Comparison of ENCODE assay signal across 15 cellular contexts in the genomic region with DNA sequence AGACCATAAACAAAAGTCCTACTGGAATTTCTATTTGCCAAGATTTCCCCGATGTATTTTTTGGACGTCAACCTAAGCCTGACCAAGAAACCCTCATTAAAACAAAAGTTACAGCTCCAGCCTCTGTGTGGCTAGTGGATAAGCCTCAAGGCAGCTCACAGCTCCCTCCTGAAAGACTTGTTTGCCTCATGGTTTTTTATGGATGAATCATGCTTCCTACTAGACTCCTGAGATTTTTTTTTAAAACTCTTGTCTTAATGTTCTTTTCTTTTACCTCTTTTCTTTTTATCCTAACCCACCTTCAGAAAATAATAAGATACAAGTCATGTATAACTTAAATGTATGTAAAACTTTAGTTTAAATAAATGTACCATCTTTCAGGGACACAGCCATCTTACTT. TPM values are rescaled to one million over a fixed set of nuclear protein-coding genes. Genes with fewer than 3 reads are reported as not detected.
DNase-seq lines count a peak whose midpoint lies in the region; ATAC-seq and TF ChIP-seq lines count a peak whose summit lies in the region.
"Had no signal": no experiment of that assay in that cellular context is flagged by ENCODE, and none has a peak within 500 bp of the region (broad histone marks: within the 10 kb centered on the region; RNA-seq: fewer than 3 reads in every experiment).

No MANE protein-coding gene starts in this region.

- TF ChIP-seq CTCF in HFFc6 (IDR thresholded peaks at IDR 0.05) (no peak), astrocyte of the spinal cord (IDR thresholded peaks at IDR 0.05; ENCODE audit: low read depth, low read length) (no peak), vagina (IDR thresholded peaks at IDR 0.05) (no peak)

- no peaks in the 10 kb centered on the region for H3K36me3 Mint-ChIP-seq in HFFc6 (ENCODE audit: low read depth)
- H3K36me3 Mint-ChIP-seq in activated T-helper 17 cell treated with anti-CD3 and anti-CD28 coated beads, Interleukin-2, amount 50 U/mL, for 72 hours (ENCODE audit: low read depth) = no peaks in the 10 kb centered on the region
- H3K36me3 Mint-ChIP-seq: naive B cell had no signal

- DNase-seq in HFFc6 (peak; percentile 89), astrocyte of the spinal cord (ENCODE audit: low read depth, low spot score) (peak; percentile 88), hepatic stellate cell (ENCODE audit: low spot score) (peak; percentile 68), vagina (ENCODE audit: extremely low spot score in 2 of 2) (no peak), Karpas-422 (no peak)
- no peak for DNase-seq in stimulated activated CD4-positive, alpha-beta T cell treated with anti-CD3 and anti-CD28 coated beads, Interleukin-1b, Interleukin-23, amount 100 ng/mL, for 48 hours
- DNase-seq: activated B cell treated with CpG ODN at 0.5 μM for 24 hours; dorsolateral prefrontal cortex; GDM1; naive B cell; stimulated activated naive CD8-positive, alpha-beta T cell treated with anti-CD3 and anti-CD28 coated beads, Interleukin-15, Interleukin-2, amounts not matched to agents 100 U/mL and 50 U/mL, for 24 hours had no signal

- H3K36me3 ChIP-seq in vagina = no peaks in the 10 kb centered on the region
- no peaks in the 10 kb centered on the region for H3K36me3 ChIP-seq in Karpas-422 (ENCODE audit: insufficient read depth, low read length)

- in situ Hi-C loops in astrocyte of the spinal cord (cut with HindIII; ENCODE audit: low sequenced_read_pairs) = no loop called here

- H3K27ac ChIP-seq in vagina (peak overlapping the region; percentile 62), Karpas-422 (ENCODE audit: low read length) (no peak overlapping the region)
- H3K27ac ChIP-seq: dorsolateral prefrontal cortex had no signal

- no peaks in the 10 kb centered on the region for H3K79me2 ChIP-seq in Karpas-422 (ENCODE audit: low read length)

- peaks cover 55% of the 10 kb centered on the region for H3K4me1 Mint-ChIP-seq in HFFc6 (ENCODE audit: low read depth)
- H3K4me1 Mint-ChIP-seq in activated T-helper 17 cell treated with anti-CD3 and anti-CD28 coated beads, Interleukin-2, amount 50 U/mL, for 72 hours = no peaks in the 10 kb centered on the region
- H3K4me1 Mint-ChIP-seq: activated B cell treated with CpG ODN at 0.5 μM for 24 hours, naive B cell had no signal

- no peak overlapping the region for H3K4me2 ChIP-seq in Karpas-422 (ENCODE audit: low read depth, low read length, poor library complexity, severe bottlenecking)

- H3K27me3 ChIP-seq in vagina = no peaks in the 10 kb centered on the region
- H3K27me3 ChIP-seq in Karpas-422 (ENCODE audit: low read length) = no peaks in the 10 kb centered on the region
- H3K27me3 ChIP-seq: dorsolateral prefrontal cortex had no signal

- no peak overlapping the region for H3K4me3 ChIP-seq in astrocyte of the spinal cord (ENCODE audit: low read depth, low read length)
- no peak overlapping the region for H3K4me3 ChIP-seq in vagina
- H3K4me3 ChIP-seq in Karpas-422 (ENCODE audit: low read length) = no peak overlapping the region
- H3K4me3 ChIP-seq: dorsolateral prefrontal cortex had no signal

- peaks cover 36% of the 10 kb centered on the region for H3K4me1 ChIP-seq in vagina
- H3K4me1 ChIP-seq in Karpas-422 (ENCODE audit: low read length) = no peaks in the 10 kb centered on the region

- TF ChIP-seq POLR2A in vagina (IDR thresholded peaks at IDR 0.05) = no peak

- H3K27me3 Mint-ChIP-seq in HFFc6 (ENCODE audit: insufficient read depth) = no peaks in the 10 kb centered on the region
- H3K27me3 Mint-ChIP-seq in activated T-helper 17 cell treated with anti-CD3 and anti-CD28 coated beads, Interleukin-2, amount 50 U/mL, for 72 hours = peaks cover 4% of the 10 kb centered on the region
- H3K27me3 Mint-ChIP-seq: naive B cell had no signal

- H3K9me3 Mint-ChIP-seq in HFFc6 = peaks cover 3% of the 10 kb centered on the region; the same call in 1 of the 2 replicates
- no peaks in the 10 kb centered on the region for H3K9me3 Mint-ChIP-seq in activated T-helper 17 cell treated with anti-CD3 and anti-CD28 coated beads, Interleukin-2, amount 50 U/mL, for 72 hours
- H3K9me3 Mint-ChIP-seq: activated B cell treated with CpG ODN at 0.5 μM for 24 hours; activated T-helper 2 cell treated with anti-CD3 and anti-CD28 coated beads, Interferon-gamma antibody, Interleukin-2, Interleukin-4, amounts not matched to agents 10 μg/mL and 5 μg/mL and 100 μg/mL, durations not matched to agents 14 hours and 24 hours and 36 hours had no signal

- no peak overlapping the region for H2AFZ ChIP-seq in Karpas-422 (ENCODE audit: low read length)

- peak overlapping the region; percentile 97 for H3K27ac Mint-ChIP-seq in HFFc6
- H3K27ac Mint-ChIP-seq in activated T-helper 17 cell treated with anti-CD3 and anti-CD28 coated beads, Interleukin-2, amount 50 U/mL, for 72 hours = no peak overlapping the region
- H3K27ac Mint-ChIP-seq: activated B cell treated with CpG ODN at 0.5 μM for 24 hours; activated T-helper 2 cell treated with anti-CD3 and anti-CD28 coated beads, Interferon-gamma antibody, Interleukin-2, Interleukin-4, amounts not matched to agents 10 μg/mL and 5 μg/mL and 100 μg/mL, durations not matched to agents 14 hours and 24 hours and 36 hours had no signal

- peak overlapping the region; percentile 72 for H3K4me3 Mint-ChIP-seq in HFFc6
- no peak overlapping the region for H3K4me3 Mint-ChIP-seq in activated T-helper 17 cell treated with anti-CD3 and anti-CD28 coated beads, Interleukin-2, amount 50 U/mL, for 72 hours
- H3K4me3 Mint-ChIP-seq: activated B cell treated with CpG ODN at 0.5 μM for 24 hours, naive B cell had no signal

- no peaks in the 10 kb centered on the region for H3K9me2 ChIP-seq in Karpas-422 (replicated peaks; ENCODE audit: insufficient read depth, low read length)

- H3K9me3 ChIP-seq in vagina (no peaks in the 10 kb centered on the region), Karpas-422 (ENCODE audit: low read length) (no peaks in the 10 kb centered on the region)

- H4K20me1 ChIP-seq in Karpas-422 (ENCODE audit: insufficient read depth, low read depth, low read length) = no peaks in the 10 kb centered on the region

- intact Hi-C loops in vagina (cut with DNase I) = no loop called here

- no peak for ATAC-seq in activated T-helper 17 cell treated with anti-CD3 and anti-CD28 coated beads, Interleukin-2, amount 50 U/mL, for 72 hours (replicated peaks)
- no peak for ATAC-seq in GM18511 (IDR thresholded peaks at IDR 0.05; ENCODE audit: unreplicated experiment)
- ATAC-seq: stimulated activated naive CD8-positive, alpha-beta T cell treated with anti-CD3 and anti-CD28 coated beads, Interleukin-15, Interleukin-2, amounts not matched to agents 100 U/mL and 50 U/mL, for 24 hours had no signal

- H3K9ac ChIP-seq in Karpas-422 (ENCODE audit: low read length) = no peak overlapping the region

RNA-seq across cellular contexts. Expression of a gene that starts 52.4 kb away (rescaled TPM):
- not detected for total RNA-seq in HFFc6 (2021; fragmentation: NEBNext Ultra II Directional; extraction: Animal tissue kit (Norgen Biotek cat#: 25700))
- total RNA-seq in vagina = 0.49 TPM
- total RNA-seq in Karpas-422 (2014; rRNA removed; shearing (Covaris generic); ENCODE audit: low replicate concordance) = not detected in 2 replicates
- total RNA-seq in activated T-helper 17 cell treated with anti-CD3 and anti-CD28 coated beads, Interleukin-2, amount 50 U/mL, for 72 hours = not detected
- total RNA-seq: activated B cell treated with CpG ODN at 0.5 μM for 24 hours; activated T-helper 2 cell treated with anti-CD3 and anti-CD28 coated beads, Interferon-gamma antibody, Interleukin-2, Interleukin-4, amounts not matched to agents 10 μg/mL and 5 μg/mL and 100 μg/mL, durations not matched to agents 14 hours and 24 hours and 36 hours; OCI-LY7 had no signal

Comparison
In these comparisons a context has a peak if more than half of its experiments do, and no peak if none do; other contexts are left out.
1. DNase-seq: peak in HFFc6 (single experiment), astrocyte of the spinal cord (single experiment) and hepatic stellate cell (single experiment); none in vagina (0 of 2), Karpas-422 (single experiment) and stimulated activated CD4-positive, alpha-beta T cell treated with anti-CD3 and anti-CD28 coated beads, Interleukin-1b, Interleukin-23, amount 100 ng/mL, for 48 hours (single experiment).